18 cellular contexts compared by ENCODE assay signal in genomic region chr20:50238081-50238800, GRCh38.
"Had no signal": no experiment of that assay in that cellular context is flagged by ENCODE, and none has a peak within 500 bp of the region (broad histone marks: within the 10 kb centered on the region; RNA-seq: fewer than 3 reads in every experiment).

No MANE protein-coding gene starts in this region.

- H3K36me3 Mint-ChIP-seq: activated naive CD8-positive, alpha-beta T cell treated with anti-CD3 and anti-CD28 coated beads for 36 hours had no signal

- H3K4me3 ChIP-seq: dorsolateral prefrontal cortex, left lung, thyroid gland had no signal

- H3K4me1 ChIP-seq: foreskin keratinocyte had no signal

- H3K36me3 ChIP-seq: left lung, thyroid gland had no signal

- H3K27me3 ChIP-seq: dorsolateral prefrontal cortex, foreskin keratinocyte, left lung, thyroid gland had no signal

- H3K27ac ChIP-seq: dorsolateral prefrontal cortex, foreskin keratinocyte, left lung, thyroid gland, VCaP had no signal

- H3K4me3 Mint-ChIP-seq: activated CD4-positive, alpha-beta T cell treated with anti-CD3 and anti-CD28 coated beads for 36 hours; activated naive CD8-positive, alpha-beta T cell treated with anti-CD3 and anti-CD28 coated beads for 36 hours had no signal

- FAIRE-seq: keratinocyte had no signal

- H3K9me3 ChIP-seq: left lung, thyroid gland had no signal

- H3K27ac Mint-ChIP-seq: activated CD4-positive, alpha-beta T cell treated with anti-CD3 and anti-CD28 coated beads for 36 hours; activated naive CD8-positive, alpha-beta T cell treated with anti-CD3 and anti-CD28 coated beads for 36 hours; progenitor cell of endocrine pancreas had no signal

- H3K9me3 Mint-ChIP-seq: activated naive CD8-positive, alpha-beta T cell treated with anti-CD3 and anti-CD28 coated beads for 36 hours had no signal

- ATAC-seq: activated CD4-positive, alpha-beta T cell treated with anti-CD3 and anti-CD28 coated beads for 36 hours; foreskin keratinocyte had no signal

- DNase-seq: activated CD4-positive, alpha-beta T cell treated with anti-CD3 and anti-CD28 coated beads for 36 hours; activated CD4-positive, alpha-beta T cell treated with anti-CD3 and anti-CD28 coated beads, Interleukin-2, amount 50 U/mL, for 48 hours; activated gamma-delta T cell treated with Interleukin-2 at 50 U/mL for 16 hours; activated naive CD8-positive, alpha-beta T cell treated with anti-CD3 and anti-CD28 coated beads for 36 hours; amniotic stem cell; dorsolateral prefrontal cortex; foreskin keratinocyte; hippocampal formation; left lung; stimulated activated CD4-positive, alpha-beta T cell treated with anti-CD3 and anti-CD28 coated beads, Interleukin-12 subunit alpha, Interleukin-12 subunit beta, amount 100 ng/mL, for 4 hours; stimulated activated CD4-positive, alpha-beta T cell treated with anti-CD3 and anti-CD28 coated beads, Interleukin-1b, Interleukin-23, amount 100 ng/mL, for 48 hours; stimulated activated CD8-positive, alpha-beta memory T cell treated with anti-CD3 and anti-CD28 coated beads, Interleukin-4, amount 100 ng/mL, for 48 hours; stimulated activated naive CD4-positive, alpha-beta T cell; T-helper 2 cell; thyroid gland had no signal

- H3K27me3 Mint-ChIP-seq: activated naive CD8-positive, alpha-beta T cell treated with anti-CD3 and anti-CD28 coated beads for 36 hours had no signal
